Comparison of ENCODE assay signal across 20 cellular contexts in genomic region chr10:97000487-97001182, GRCh38.
A peak's percentile ranks its signal among the peaks of the same experiment; 100 is the strongest.
DNase-seq lines count a peak whose midpoint lies in the region; ATAC-seq, FAIRE-seq and TF ChIP-seq lines count a peak whose summit lies in the region.
"Had no signal": no experiment of that assay in that cellular context is flagged by ENCODE, and none has a peak within 500 bp of the region (broad histone marks: within the 10 kb centered on the region; RNA-seq: fewer than 3 reads in every experiment).

No MANE protein-coding gene starts in this region.

- TF ChIP-seq CTCF in C4-2B (conservative IDR thresholded peaks at IDR 0.05), result no peak
- peak; percentile 39; the same call in 1 of the 2 replicates for TF ChIP-seq CTCF in HFFc6 (IDR thresholded peaks at IDR 0.05)
- TF ChIP-seq CTCF in VCaP (conservative IDR thresholded peaks at IDR 0.05), result no peak
- no peak for TF ChIP-seq CTCF in kidney (IDR thresholded peaks at IDR 0.05; ENCODE audit: borderline replicate concordance, extremely low read depth, insufficient read depth)

- intact Hi-C loops in kidney (cut with DNase I), result no loop called here

- H3K27ac ChIP-seq in C4-2B (peak overlapping the region; percentile 15), VCaP (peak overlapping the region; percentile 31; the same call in 1 of the 2 replicates), kidney (ENCODE audit: low read depth in 2 of 2, low read length in 2 of 2) (no peak overlapping the region)
- H3K27ac ChIP-seq: gastroesophageal sphincter, transverse colon had no signal

- H3K36me3 Mint-ChIP-seq in HFFc6 (ENCODE audit: low read depth), result no peaks in the 10 kb centered on the region

- H3K27me3 Mint-ChIP-seq in HFFc6 (ENCODE audit: insufficient read depth), result peaks cover 6% of the 10 kb centered on the region
- H3K27me3 Mint-ChIP-seq: activated CD4-positive, alpha-beta T cell treated with anti-CD3 and anti-CD28 coated beads, Interleukin-2, amount 10 ng/mL, durations not matched to agents 7 days and 5 days; central memory CD8-positive, alpha-beta T cell had no signal

- H3K9me3 ChIP-seq in kidney (ENCODE audit: control insufficient read depth in 1 of 2, low read length in 2 of 2), result no peaks in the 10 kb centered on the region
- H3K9me3 ChIP-seq: gastroesophageal sphincter, transverse colon had no signal

- H3K9me3 Mint-ChIP-seq in HFFc6, result no peaks in the 10 kb centered on the region; the same call in 1 of the 2 replicates
- H3K9me3 Mint-ChIP-seq: activated naive CD8-positive, alpha-beta T cell treated with anti-CD3 and anti-CD28 coated beads, Interleukin-2, amount 50 U/mL, for 24 hours had no signal

- H3K4me1 ChIP-seq in kidney (ENCODE audit: control insufficient read depth in 1 of 2, insufficient read depth in 1 of 2, low read depth in 1 of 2, low read length in 2 of 2), result no peaks in the 10 kb centered on the region
- H3K4me1 ChIP-seq: gastroesophageal sphincter, transverse colon had no signal

- H3K36me3 ChIP-seq in kidney (ENCODE audit: control insufficient read depth in 1 of 2, insufficient read depth in 2 of 2, low read length in 2 of 2), result no peaks in the 10 kb centered on the region
- H3K36me3 ChIP-seq: gastroesophageal sphincter, transverse colon had no signal

- H3K9ac ChIP-seq in kidney (ENCODE audit: low read length in 2 of 2), result no peak overlapping the region

- no peak overlapping the region for H3K4me3 ChIP-seq in kidney (ENCODE audit: low read length in 2 of 2)
- H3K4me3 ChIP-seq: gastroesophageal sphincter, transverse colon had no signal

- H3K4me3 Mint-ChIP-seq in HFFc6, result no peak overlapping the region
- H3K4me3 Mint-ChIP-seq: activated CD4-positive, alpha-beta T cell treated with anti-CD3 and anti-CD28 coated beads, Interleukin-2, amount 10 ng/mL, durations not matched to agents 7 days and 5 days; activated naive CD8-positive, alpha-beta T cell treated with anti-CD3 and anti-CD28 coated beads, Interleukin-2, amount 50 U/mL, for 24 hours; activated T-cell treated with anti-CD3 and anti-CD28 coated beads, Interleukin-2, amount 50 U/mL, for 4 hours; central memory CD8-positive, alpha-beta T cell had no signal

- no peak for FAIRE-seq in kidney (lab: Jason Lieb, UNC)
- FAIRE-seq: endothelial cell of umbilical vein had no signal

- DNase-seq in HFFc6 (no peak), kidney (peak; percentile 66), GM03348 (ENCODE audit: low spot score) (no peak), dedifferentiated amniotic fluid mesenchymal stem cell (ENCODE audit: extremely low spot score) (no peak), NCI-H187 treated with DMSO at 0.1 percent for 48 hours (lab: John Stamatoyannopoulos, UW) (no peak)
- DNase-seq: activated CD4-positive, alpha-beta T cell treated with anti-CD3 and anti-CD28 coated beads, Interleukin-2, amount 10 ng/mL, durations not matched to agents 7 days and 5 days; activated naive CD8-positive, alpha-beta T cell treated with anti-CD3 and anti-CD28 coated beads, Interleukin-2, amount 50 U/mL, for 24 hours; activated T-cell treated with anti-CD3 and anti-CD28 coated beads, Interleukin-2, amount 50 U/mL, for 4 hours; HCEC 1CT; Kasumi-1; midbrain; NCI-H2081; nucleus accumbens; transverse colon had no signal

- no peak for ATAC-seq in HG03280 (IDR thresholded peaks at IDR 0.05; ENCODE audit: unreplicated experiment)
- ATAC-seq: activated T-cell treated with anti-CD3 and anti-CD28 coated beads, Interleukin-2, amount 50 U/mL, for 4 hours; gastroesophageal sphincter had no signal

- H3K4me1 Mint-ChIP-seq in HFFc6 (ENCODE audit: low read depth), result peaks cover 19% of the 10 kb centered on the region
- H3K4me1 Mint-ChIP-seq: activated CD4-positive, alpha-beta T cell treated with anti-CD3 and anti-CD28 coated beads, Interleukin-2, amount 10 ng/mL, durations not matched to agents 7 days and 5 days; activated naive CD8-positive, alpha-beta T cell treated with anti-CD3 and anti-CD28 coated beads, Interleukin-2, amount 50 U/mL, for 24 hours; central memory CD8-positive, alpha-beta T cell had no signal

- no peak overlapping the region for H3K27ac Mint-ChIP-seq in HFFc6
- H3K27ac Mint-ChIP-seq: activated CD4-positive, alpha-beta T cell treated with anti-CD3 and anti-CD28 coated beads, Interleukin-2, amount 10 ng/mL, durations not matched to agents 7 days and 5 days; activated naive CD8-positive, alpha-beta T cell treated with anti-CD3 and anti-CD28 coated beads, Interleukin-2, amount 50 U/mL, for 24 hours had no signal

Comparison
In these comparisons a context has a peak if more than half of its experiments do, and no peak if none do; other contexts are left out.
1. H3K27ac ChIP-seq: peak in C4-2B (single experiment) and VCaP (single experiment); none in kidney (0 of 2).